In the genomic region with DNA sequence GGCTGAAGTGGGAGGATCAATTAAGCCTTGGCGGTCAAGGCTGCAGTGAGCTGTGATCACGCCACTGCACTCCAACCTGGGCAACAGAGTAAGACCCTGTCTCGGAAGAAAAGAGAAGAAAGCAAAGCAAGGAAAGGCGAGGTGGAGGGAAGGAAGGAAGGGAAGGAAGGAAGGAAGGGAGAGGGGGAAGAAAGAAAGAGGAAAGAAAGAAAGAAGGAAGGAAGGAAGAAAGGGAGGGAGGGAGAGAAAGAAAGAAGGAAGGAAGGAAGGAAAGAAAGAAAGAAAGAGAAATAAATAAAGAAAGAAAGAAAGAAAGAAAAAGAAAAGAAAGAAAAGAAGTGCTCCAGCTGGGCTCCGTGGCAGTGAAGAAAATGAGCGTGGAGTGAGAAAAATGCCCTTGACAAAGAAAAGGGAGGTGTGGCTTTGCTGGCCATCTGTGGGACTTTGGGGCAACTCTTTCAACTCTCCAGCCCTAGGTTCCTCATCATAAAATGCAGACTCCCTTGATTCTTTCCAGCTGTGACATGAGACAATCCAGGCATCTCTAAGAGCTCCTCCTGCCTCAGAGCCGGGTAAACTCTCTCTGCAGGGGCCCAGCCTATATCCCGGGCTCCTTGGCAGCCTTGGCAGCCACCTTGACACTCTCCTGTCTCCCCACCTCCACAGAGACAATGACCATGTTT, we compare ENCODE assay signal across 27 cellular contexts. TPM values are rescaled to one million over a fixed set of nuclear protein-coding genes. Genes with fewer than 3 reads are reported as not detected.
A peak's percentile ranks its signal among the peaks of the same experiment; 100 is the strongest.
DNase-seq lines count a peak whose midpoint lies in the region; ATAC-seq, FAIRE-seq and TF ChIP-seq lines count a peak whose summit lies in the region.
"Had no signal": no experiment of that assay in that cellular context is flagged by ENCODE, and none has a peak within 500 bp of the region (broad histone marks: within the 10 kb centered on the region; RNA-seq: fewer than 3 reads in every experiment).

No MANE protein-coding gene starts in this region.

- ATAC-seq in HepG2 (no peak), right lobe of liver (no peak)
- ATAC-seq in stimulated activated memory B cell treated with anti-CD40 and anti-IgM and Interleukin-4, amounts not matched to agents 10 μg/mL and 1 μg/mL and 100 μg/mL, for 72 hours: no peak
- ATAC-seq: GM23338 had no signal

- H3K4me3 Mint-ChIP-seq in stimulated activated memory B cell treated with anti-CD40 and anti-IgM and Interleukin-4, amounts not matched to agents 10 μg/mL and 1 μg/mL and 100 μg/mL, for 72 hours: no peak overlapping the region
- H3K4me3 Mint-ChIP-seq in CD8-positive, alpha-beta memory T cell: peak overlapping the region in 1 of 7 donors; percentile 11
- H3K4me3 Mint-ChIP-seq: GM23338, H9, HFFc6 had no signal

- TF ChIP-seq CTCF in HepG2 (CRISPR knock-in tag; IDR thresholded peaks at IDR 0.05): no peak
- TF ChIP-seq CTCF in right lobe of liver (IDR thresholded peaks at IDR 0.05): no peak
- no peak for TF ChIP-seq CTCF in fibroblast of villous mesenchyme (IDR thresholded peaks at IDR 0.05; ENCODE audit: insufficient read depth, low read depth, low read length)

- H3K4me1 ChIP-seq in HepG2 (ENCODE audit: insufficient read depth, low read length) (peaks cover 11% of the 10 kb centered on the region), right lobe of liver (no peaks in the 10 kb centered on the region), adipocyte (ENCODE audit: control insufficient read depth, insufficient read depth, low read length) (no peaks in the 10 kb centered on the region)
- peaks cover 27% of the 10 kb centered on the region for H3K4me1 ChIP-seq in CD8-positive, alpha-beta memory T cell (ENCODE audit: insufficient read depth, low read length)

- H3K9me3 ChIP-seq in HepG2 (ENCODE audit: low read length): no peaks in the 10 kb centered on the region
- H3K9me3 ChIP-seq in right lobe of liver: no peaks in the 10 kb centered on the region
- no peaks in the 10 kb centered on the region for H3K9me3 ChIP-seq in adipocyte (ENCODE audit: control insufficient read depth, low read length)
- no peaks in the 10 kb centered on the region for H3K9me3 ChIP-seq in CD8-positive, alpha-beta memory T cell (ENCODE audit: low read length)

- in situ Hi-C loops in HepG2 (cut with HindIII; ENCODE audit: extremely low pct_ligation_motif_present, low pct_unique_long_range_greater_than_20kb): no loop called here

- no peaks in the 10 kb centered on the region for H3K9me3 Mint-ChIP-seq in stimulated activated memory B cell treated with anti-CD40 and anti-IgM and Interleukin-4, amounts not matched to agents 10 μg/mL and 1 μg/mL and 100 μg/mL, for 72 hours
- H3K9me3 Mint-ChIP-seq in CD8-positive, alpha-beta memory T cell: no peaks in the 10 kb centered on the region
- H3K9me3 Mint-ChIP-seq: GM23338, H9, HFFc6 had no signal

- H3K4me1 Mint-ChIP-seq in stimulated activated memory B cell treated with anti-CD40 and anti-IgM and Interleukin-4, amounts not matched to agents 10 μg/mL and 1 μg/mL and 100 μg/mL, for 72 hours: peaks cover 26% of the 10 kb centered on the region
- peaks cover 13 to 47% (median 31%) of the 10 kb centered on the region in 3 donors for H3K4me1 Mint-ChIP-seq in CD8-positive, alpha-beta memory T cell

- no peaks in the 10 kb centered on the region for H3K36me3 Mint-ChIP-seq in stimulated activated memory B cell treated with anti-CD40 and anti-IgM and Interleukin-4, amounts not matched to agents 10 μg/mL and 1 μg/mL and 100 μg/mL, for 72 hours
- peaks cover 0 to 3% (median 0%) of the 10 kb centered on the region in 3 donors for H3K36me3 Mint-ChIP-seq in CD8-positive, alpha-beta memory T cell

- no peak overlapping the region for H2AFZ ChIP-seq in HepG2 (ENCODE audit: low read length)
- H2AFZ ChIP-seq: GM23338 had no signal

- TF ChIP-seq POLR2A in HepG2 (IDR thresholded peaks at IDR 0.05; ENCODE audit: insufficient read depth in 1 of 2, low read depth in 2 of 2, low read length in 2 of 2) (no peak), right lobe of liver (IDR thresholded peaks at IDR 0.05) (no peak)

- TF ChIP-seq EP300 in HepG2 (IDR thresholded peaks at IDR 0.05; ENCODE audit: low read depth in 2 of 2, low read length in 2 of 2): no peak
- TF ChIP-seq EP300 in HepG2 (CRISPR knock-in tag; IDR thresholded peaks at IDR 0.05; ENCODE audit: borderline replicate concordance): no peak

- H3K27me3 Mint-ChIP-seq in stimulated activated memory B cell treated with anti-CD40 and anti-IgM and Interleukin-4, amounts not matched to agents 10 μg/mL and 1 μg/mL and 100 μg/mL, for 72 hours: peaks cover 19% of the 10 kb centered on the region
- peaks cover 6 to 25% of the 10 kb centered on the region in 2 donors for H3K27me3 Mint-ChIP-seq in CD8-positive, alpha-beta memory T cell

- H3K36me3 ChIP-seq in HepG2 (replicated peaks in 1 of 2; ENCODE audit: control insufficient read depth in 1 of 2, insufficient read depth in 2 of 2, low read length in 2 of 2): no peaks in the 10 kb centered on the region
- no peaks in the 10 kb centered on the region for H3K36me3 ChIP-seq in right lobe of liver
- no peaks in the 10 kb centered on the region for H3K36me3 ChIP-seq in adipocyte (ENCODE audit: control insufficient read depth, insufficient read depth, low read length, severe bottlenecking)
- no peaks in the 10 kb centered on the region for H3K36me3 ChIP-seq in CD8-positive, alpha-beta memory T cell (ENCODE audit: insufficient read depth, low read length)

- BruUV-seq in HepG2 (replicated peaks; lab: Mats Ljungman, UMichigan): no TSS peak

- H3K4me3 ChIP-seq in HepG2 (replicated peaks in 1 of 3; ENCODE audit: insufficient read depth in 1 of 3, low read depth in 2 of 3, low read length in 3 of 3): no peak overlapping the region
- H3K4me3 ChIP-seq in right lobe of liver: no peak overlapping the region
- H3K4me3 ChIP-seq in adipocyte (ENCODE audit: low read length): no peak overlapping the region
- H3K4me3 ChIP-seq in fibroblast of villous mesenchyme (ENCODE audit: low read depth, low read length): no peak overlapping the region
- H3K4me3 ChIP-seq in CD8-positive, alpha-beta memory T cell (ENCODE audit: low read length): no peak overlapping the region
- H3K4me3 ChIP-seq: GM23338 had no signal

- no peak overlapping the region for H3K4me2 ChIP-seq in HepG2 (ENCODE audit: low read depth, low read length)
- H3K4me2 ChIP-seq: GM23338 had no signal

- H3K27ac ChIP-seq in HepG2 (ENCODE audit: extremely low read length, insufficient read depth, low read length) (no peak overlapping the region), right lobe of liver (no peak overlapping the region)
- H3K27ac ChIP-seq in CD8-positive, alpha-beta memory T cell (ENCODE audit: low read depth, low read length): no peak overlapping the region

- no peaks in the 10 kb centered on the region for H3K79me2 ChIP-seq in HepG2 (ENCODE audit: insufficient read depth, low read length)

- no peak for FAIRE-seq in HepG2 (lab: Jason Lieb, UNC)
- FAIRE-seq: G401.6 had no signal

- H3K27me3 ChIP-seq in HepG2 (ENCODE audit: control insufficient read depth in 1 of 2, insufficient read depth in 2 of 2, low read length in 2 of 2) (peaks cover 1 to 56% of the 10 kb centered on the region in 2 experiments; a peak in 4 of 5 replicates), right lobe of liver (no peaks in the 10 kb centered on the region), adipocyte (replicated peaks; ENCODE audit: control insufficient read depth, insufficient read depth, low read length) (no peaks in the 10 kb centered on the region)
- no peaks in the 10 kb centered on the region for H3K27me3 ChIP-seq in CD8-positive, alpha-beta memory T cell (ENCODE audit: insufficient read depth, low read length, poor library complexity, severe bottlenecking)

- no peak for DNase-seq in HepG2 (ENCODE audit: low spot score)
- no peak for DNase-seq in right lobe of liver
- peak; percentile 13 for DNase-seq in adipocyte (ENCODE audit: low read depth)
- DNase-seq in fibroblast of villous mesenchyme (ENCODE audit: low read depth): peak; percentile 20
- no peak for DNase-seq in hippocampal formation (lab: John Stamatoyannopoulos, UW)
- DNase-seq in CD8-positive, alpha-beta memory T cell: no peak
- no peak for DNase-seq in UCSD-AML1 (lab: John Stamatoyannopoulos, UW; ENCODE audit: unreplicated experiment)
- DNase-seq: COR-L47, H9, HFFc6, KBM-7, MV-4-11, NCI-H1105, NCI-H1436 treated with DMSO at 0.1 percent for 48 hours, NCI-H1930, NCI-H2107, NCI-H526 treated with DMSO at 0.1 percent for 48 hours, SHP77 treated with DMSO at 0.1 percent for 48 hours had no signal

- H4K20me1 ChIP-seq in HepG2 (ENCODE audit: insufficient read depth, low read length): no peaks in the 10 kb centered on the region

- H3K27ac Mint-ChIP-seq in stimulated activated memory B cell treated with anti-CD40 and anti-IgM and Interleukin-4, amounts not matched to agents 10 μg/mL and 1 μg/mL and 100 μg/mL, for 72 hours: peak overlapping the region; percentile 9
- peak overlapping the region in 2 of 8 donors; percentile 14 to 54 for H3K27ac Mint-ChIP-seq in CD8-positive, alpha-beta memory T cell
- H3K27ac Mint-ChIP-seq: GM23338, H9, HFFc6 had no signal

- intact Hi-C loops in HepG2 (cut with micrococcal nuclease; ENCODE audit: unreplicated experiment) (no loop called here), right lobe of liver (cut with DNase I) (loop anchor here in 1 of 2 donors (10.0 kb wide), 1 partner anchor 90 kb away; no protein-coding TSS in a partner anchor)

- WGBS in HepG2 (ENCODE audit: low lambda C conversion rate): 39% methylated on average over 8 of the region's 8 CpGs
- 64% methylated on average over 6 of the region's 8 CpGs for WGBS in right lobe of liver (ENCODE audit: insufficient coverage, low coverage, low lambda C conversion rate, missing lambda C conversion rate)

- CTCF ChIA-PET in HepG2 (lab: Yijun Ruan, JAX; ENCODE audit: low intra/inter-chr PET ratio, low total read pairs): no interaction called here
- CTCF ChIA-PET in CD8-positive, alpha-beta memory T cell (lab: Charles Lee): interaction anchor here (1.6 to 2.5 kb wide), 2 partner anchors 11 to 16 kb away, joined by 3 to 7 read pairs; a partner anchor contains a TSS

- H3K9ac ChIP-seq in HepG2 (ENCODE audit: insufficient read depth, low read depth, low read length) (no peak overlapping the region), adipocyte (ENCODE audit: low read length) (no peak overlapping the region)

- no peak for TF ChIP-seq RAD21 in HepG2 (CRISPR knock-in tag; IDR thresholded peaks at IDR 0.05)

- POLR2A ChIA-PET in HepG2 (lab: Yijun Ruan, JAX): interaction anchor here (1.0 kb wide), 1 partner anchor 15 kb away, joined by 4 read pairs; a partner anchor contains a TSS
- POLR2A ChIA-PET in CD8-positive, alpha-beta memory T cell (lab: Charles Lee): no interaction called here

RNA-seq across cellular contexts. Expression of a gene that starts 2.4 kb away (rescaled TPM):
- total RNA-seq in HepG2 (2016; rRNA removed; fragmentation: Illumina TruSeq; extraction: Trizol) (not detected in 2 replicates), right lobe of liver (under 1 TPM in 2 of 6 experiments, not detected in 4; 0.42 to 0.99 TPM), fibroblast of villous mesenchyme (under 0.01 TPM in 1 of 2 replicates, not detected in the other)
- not detected in 2 replicates for total RNA-seq in HepG2 (2016; cell fraction: cytosol; rRNA removed; fragmentation: Illumina TruSeq; extraction: Trizol; ENCODE audit: low read depth)
- total RNA-seq in HepG2 (2016; cell fraction: insoluble cytoplasmic fraction; rRNA removed; fragmentation: Illumina TruSeq; extraction: Trizol): not detected in 2 replicates
- not detected in 2 replicates for total RNA-seq in HepG2 (2016; cell fraction: membrane; rRNA removed; fragmentation: Illumina TruSeq; extraction: Trizol)
- total RNA-seq in HepG2 (2016; cell fraction: nucleus; rRNA removed; fragmentation: Illumina TruSeq; extraction: Trizol): not detected in 2 replicates
- polyA plus RNA-seq in HepG2 (2011; rRNA removed): 0.07 TPM in 1 of 2 replicates, not detected in the other
- 0.08 TPM in 1 of 2 replicates, not detected in the other for polyA plus RNA-seq in HepG2 (2011; cell fraction: cytosol; rRNA removed)
- not detected in 2 replicates for polyA plus RNA-seq in HepG2 (2011; cell fraction: nucleus; rRNA removed)
- not detected in 2 replicates for polyA plus RNA-seq in HepG2 (2012)
- not detected in 2 replicates for polyA plus RNA-seq in HepG2 (2016; cell fraction: cytosol; fragmentation: Illumina TruSeq; extraction: Trizol; ENCODE audit: low read depth)
- polyA plus RNA-seq in HepG2 (2016; cell fraction: insoluble cytoplasmic fraction; fragmentation: Illumina TruSeq; extraction: Trizol; ENCODE audit: low read depth): not detected in 2 replicates
- not detected in 2 replicates for polyA plus RNA-seq in HepG2 (2016; cell fraction: membrane; fragmentation: Illumina TruSeq; extraction: Trizol; ENCODE audit: low read depth)
- not detected in 2 replicates for polyA plus RNA-seq in HepG2 (2016; cell fraction: nucleus; fragmentation: Illumina TruSeq; extraction: Trizol; ENCODE audit: insufficient read depth, low read depth)
- polyA minus RNA-seq in HepG2 (2011; rRNA and poly(A)+ RNA removed; ENCODE audit: low replicate concordance): not detected in 2 replicates
- polyA minus RNA-seq in HepG2 (2011; cell fraction: cytosol; rRNA and poly(A)+ RNA removed): not detected in 2 replicates
- polyA minus RNA-seq in HepG2 (2011; cell fraction: nucleus; rRNA and poly(A)+ RNA removed): not detected in 2 replicates
- not detected for total RNA-seq in CD8-positive, alpha-beta memory T cell
- polyA plus RNA-seq in CD8-positive, alpha-beta memory T cell: 0.14 TPM
- total RNA-seq: A172, GM23338, H9, HT1080, LHCN-M2, NCI-H460 had no signal
- polyA plus RNA-seq: BJ, GM23338 had no signal

RNA-seq across cellular contexts. Expression of a gene that starts 15.4 kb away (rescaled TPM):
- 114 and 146 TPM in 2 replicates for total RNA-seq in HepG2 (2016; rRNA removed; fragmentation: Illumina TruSeq; extraction: Trizol)
- 19.9 and 20.3 TPM in 2 replicates for total RNA-seq in HepG2 (2016; cell fraction: cytosol; rRNA removed; fragmentation: Illumina TruSeq; extraction: Trizol; ENCODE audit: low read depth)
- total RNA-seq in HepG2 (2016; cell fraction: insoluble cytoplasmic fraction; rRNA removed; fragmentation: Illumina TruSeq; extraction: Trizol): 99.4 and 154 TPM in 2 replicates
- total RNA-seq in HepG2 (2016; cell fraction: membrane; rRNA removed; fragmentation: Illumina TruSeq; extraction: Trizol): 37.5 and 39.8 TPM in 2 replicates
- total RNA-seq in HepG2 (2016; cell fraction: nucleus; rRNA removed; fragmentation: Illumina TruSeq; extraction: Trizol): 88.8 and 102 TPM in 2 replicates
- polyA plus RNA-seq in HepG2 (2011; rRNA removed): 97.4 and 118 TPM in 2 replicates
- 82.0 and 93.0 TPM in 2 replicates for polyA plus RNA-seq in HepG2 (2011; cell fraction: cytosol; rRNA removed)
- polyA plus RNA-seq in HepG2 (2011; cell fraction: nucleus; rRNA removed): 117 and 120 TPM in 2 replicates
- 97.2 and 131 TPM in 2 replicates for polyA plus RNA-seq in HepG2 (2012)
- 14.5 and 14.8 TPM in 2 replicates for polyA plus RNA-seq in HepG2 (2016; cell fraction: cytosol; fragmentation: Illumina TruSeq; extraction: Trizol; ENCODE audit: low read depth)
- 110 and 126 TPM in 2 replicates for polyA plus RNA-seq in HepG2 (2016; cell fraction: insoluble cytoplasmic fraction; fragmentation: Illumina TruSeq; extraction: Trizol; ENCODE audit: low read depth)
- 20.5 and 22.5 TPM in 2 replicates for polyA plus RNA-seq in HepG2 (2016; cell fraction: membrane; fragmentation: Illumina TruSeq; extraction: Trizol; ENCODE audit: low read depth)
- polyA plus RNA-seq in HepG2 (2016; cell fraction: nucleus; fragmentation: Illumina TruSeq; extraction: Trizol; ENCODE audit: insufficient read depth, low read depth): 160 and 165 TPM in 2 replicates
- 151 and 161 TPM in 2 replicates for polyA minus RNA-seq in HepG2 (2011; rRNA and poly(A)+ RNA removed; ENCODE audit: low replicate concordance)
- 49.5 and 51.3 TPM in 2 replicates for polyA minus RNA-seq in HepG2 (2011; cell fraction: cytosol; rRNA and poly(A)+ RNA removed)
- 34.4 and 36.3 TPM in 2 replicates for polyA minus RNA-seq in HepG2 (2011; cell fraction: nucleus; rRNA and poly(A)+ RNA removed)
- 10 to 100 TPM; 58.3 to 85.3 (median 67.4) TPM for total RNA-seq in right lobe of liver
- total RNA-seq in fibroblast of villous mesenchyme: 118 and 120 TPM in 2 replicates
- 100 to 1,000 TPM; 185 to 186 TPM for total RNA-seq in CD8-positive, alpha-beta memory T cell
- polyA plus RNA-seq in CD8-positive, alpha-beta memory T cell: 51.1 TPM

RNA-seq across cellular contexts. Expression of a gene that starts 37.6 kb away (rescaled TPM):
- total RNA-seq in HepG2 (2016; rRNA removed; fragmentation: Illumina TruSeq; extraction: Trizol) (not detected in 2 replicates), right lobe of liver (not detected), fibroblast of villous mesenchyme (not detected in 2 replicates)
- not detected in 2 replicates for total RNA-seq in HepG2 (2016; cell fraction: cytosol; rRNA removed; fragmentation: Illumina TruSeq; extraction: Trizol; ENCODE audit: low read depth)
- not detected in 2 replicates for total RNA-seq in HepG2 (2016; cell fraction: insoluble cytoplasmic fraction; rRNA removed; fragmentation: Illumina TruSeq; extraction: Trizol)
- not detected in 2 replicates for total RNA-seq in HepG2 (2016; cell fraction: membrane; rRNA removed; fragmentation: Illumina TruSeq; extraction: Trizol)
- total RNA-seq in HepG2 (2016; cell fraction: nucleus; rRNA removed; fragmentation: Illumina TruSeq; extraction: Trizol): not detected in 2 replicates
- polyA plus RNA-seq in HepG2 (2011; rRNA removed): 0.10 and 0.17 TPM in 2 replicates
- 0.11 TPM in 1 of 2 replicates, not detected in the other for polyA plus RNA-seq in HepG2 (2011; cell fraction: cytosol; rRNA removed)
- polyA plus RNA-seq in HepG2 (2011; cell fraction: nucleus; rRNA removed): not detected in 2 replicates
- polyA plus RNA-seq in HepG2 (2012): not detected in 2 replicates
- polyA plus RNA-seq in HepG2 (2016; cell fraction: cytosol; fragmentation: Illumina TruSeq; extraction: Trizol; ENCODE audit: low read depth): not detected in 2 replicates
- not detected in 2 replicates for polyA plus RNA-seq in HepG2 (2016; cell fraction: insoluble cytoplasmic fraction; fragmentation: Illumina TruSeq; extraction: Trizol; ENCODE audit: low read depth)
- not detected in 2 replicates for polyA plus RNA-seq in HepG2 (2016; cell fraction: membrane; fragmentation: Illumina TruSeq; extraction: Trizol; ENCODE audit: low read depth)
- not detected in 2 replicates for polyA plus RNA-seq in HepG2 (2016; cell fraction: nucleus; fragmentation: Illumina TruSeq; extraction: Trizol; ENCODE audit: insufficient read depth, low read depth)
- polyA minus RNA-seq in HepG2 (2011; rRNA and poly(A)+ RNA removed; ENCODE audit: low replicate concordance): 0.24 TPM in 1 of 2 replicates, not detected in the other
- not detected in 2 replicates for polyA minus RNA-seq in HepG2 (2011; cell fraction: cytosol; rRNA and poly(A)+ RNA removed)
- polyA minus RNA-seq in HepG2 (2011; cell fraction: nucleus; rRNA and poly(A)+ RNA removed): not detected in 2 replicates
- not detected for total RNA-seq in CD8-positive, alpha-beta memory T cell
- polyA plus RNA-seq in CD8-positive, alpha-beta memory T cell: not detected
- total RNA-seq: A172, H9, HFFc6, HT1080, LHCN-M2, MCF 10A, NCI-H460 had no signal
- polyA plus RNA-seq: BJ, GM23338 had no signal

RNA-seq across cellular contexts. Expression of a gene that starts 37.8 kb away (rescaled TPM):
- 125 and 181 TPM in 2 replicates for total RNA-seq in HepG2 (2016; rRNA removed; fragmentation: Illumina TruSeq; extraction: Trizol)
- total RNA-seq in HepG2 (2016; cell fraction: cytosol; rRNA removed; fragmentation: Illumina TruSeq; extraction: Trizol; ENCODE audit: low read depth): 52.8 and 58.2 TPM in 2 replicates
- total RNA-seq in HepG2 (2016; cell fraction: insoluble cytoplasmic fraction; rRNA removed; fragmentation: Illumina TruSeq; extraction: Trizol): 110 and 214 TPM in 2 replicates
- 136 and 143 TPM in 2 replicates for total RNA-seq in HepG2 (2016; cell fraction: membrane; rRNA removed; fragmentation: Illumina TruSeq; extraction: Trizol)
- total RNA-seq in HepG2 (2016; cell fraction: nucleus; rRNA removed; fragmentation: Illumina TruSeq; extraction: Trizol): 112 and 134 TPM in 2 replicates
- 384 and 546 TPM in 2 replicates for polyA plus RNA-seq in HepG2 (2011; rRNA removed)
- 330 and 331 TPM in 2 replicates for polyA plus RNA-seq in HepG2 (2011; cell fraction: cytosol; rRNA removed)
- 319 and 431 TPM in 2 replicates for polyA plus RNA-seq in HepG2 (2011; cell fraction: nucleus; rRNA removed)
- polyA plus RNA-seq in HepG2 (2012): 176 and 292 TPM in 2 replicates
- polyA plus RNA-seq in HepG2 (2016; cell fraction: cytosol; fragmentation: Illumina TruSeq; extraction: Trizol; ENCODE audit: low read depth): 35.1 and 42.1 TPM in 2 replicates
- polyA plus RNA-seq in HepG2 (2016; cell fraction: insoluble cytoplasmic fraction; fragmentation: Illumina TruSeq; extraction: Trizol; ENCODE audit: low read depth): 81.8 and 96.3 TPM in 2 replicates
- polyA plus RNA-seq in HepG2 (2016; cell fraction: membrane; fragmentation: Illumina TruSeq; extraction: Trizol; ENCODE audit: low read depth): 72.9 and 81.6 TPM in 2 replicates
- polyA plus RNA-seq in HepG2 (2016; cell fraction: nucleus; fragmentation: Illumina TruSeq; extraction: Trizol; ENCODE audit: insufficient read depth, low read depth): 169 and 170 TPM in 2 replicates
- 76.0 and 1,167 TPM in 2 replicates for polyA minus RNA-seq in HepG2 (2011; rRNA and poly(A)+ RNA removed; ENCODE audit: low replicate concordance)
- 115 and 192 TPM in 2 replicates for polyA minus RNA-seq in HepG2 (2011; cell fraction: cytosol; rRNA and poly(A)+ RNA removed)
- 79.2 and 94.6 TPM in 2 replicates for polyA minus RNA-seq in HepG2 (2011; cell fraction: nucleus; rRNA and poly(A)+ RNA removed)
- 100 to 1,000 TPM; 105 to 174 (median 128) TPM for total RNA-seq in right lobe of liver
- total RNA-seq in fibroblast of villous mesenchyme: 51.5 and 61.7 TPM in 2 replicates
- total RNA-seq in CD8-positive, alpha-beta memory T cell: 10 to 100 TPM; 73.6 to 76.4 TPM
- 217 TPM for polyA plus RNA-seq in CD8-positive, alpha-beta memory T cell

RNA-seq across cellular contexts. Expression of a gene that starts 46.7 kb away (rescaled TPM):
- total RNA-seq in HepG2 (2016; rRNA removed; fragmentation: Illumina TruSeq; extraction: Trizol) (0.70 and 3.3 TPM in 2 replicates), right lobe of liver (10 to 100 TPM in 3 of 6 experiments, 1 to 10 TPM in 3; 4.7 to 40.8 (median 18.8) TPM), fibroblast of villous mesenchyme (5.2 and 5.8 TPM in 2 replicates)
- 0.44 and 0.51 TPM in 2 replicates for total RNA-seq in HepG2 (2016; cell fraction: cytosol; rRNA removed; fragmentation: Illumina TruSeq; extraction: Trizol; ENCODE audit: low read depth)
- 0.76 and 2.9 TPM in 2 replicates for total RNA-seq in HepG2 (2016; cell fraction: insoluble cytoplasmic fraction; rRNA removed; fragmentation: Illumina TruSeq; extraction: Trizol)
- total RNA-seq in HepG2 (2016; cell fraction: membrane; rRNA removed; fragmentation: Illumina TruSeq; extraction: Trizol): 0.31 and 0.62 TPM in 2 replicates
- 8.3 and 9.3 TPM in 2 replicates for total RNA-seq in HepG2 (2016; cell fraction: nucleus; rRNA removed; fragmentation: Illumina TruSeq; extraction: Trizol)
- polyA plus RNA-seq in HepG2 (2011; rRNA removed): 30.4 and 39.4 TPM in 2 replicates
- polyA plus RNA-seq in HepG2 (2011; cell fraction: cytosol; rRNA removed): 3.7 and 4.3 TPM in 2 replicates
- polyA plus RNA-seq in HepG2 (2011; cell fraction: nucleus; rRNA removed): 140 and 180 TPM in 2 replicates
- 36.5 and 54.8 TPM in 2 replicates for polyA plus RNA-seq in HepG2 (2012)
- 0.33 and 0.52 TPM in 2 replicates for polyA plus RNA-seq in HepG2 (2016; cell fraction: cytosol; fragmentation: Illumina TruSeq; extraction: Trizol; ENCODE audit: low read depth)
- 0.73 and 1.2 TPM in 2 replicates for polyA plus RNA-seq in HepG2 (2016; cell fraction: insoluble cytoplasmic fraction; fragmentation: Illumina TruSeq; extraction: Trizol; ENCODE audit: low read depth)
- polyA plus RNA-seq in HepG2 (2016; cell fraction: membrane; fragmentation: Illumina TruSeq; extraction: Trizol; ENCODE audit: low read depth): 0.26 and 0.35 TPM in 2 replicates
- polyA plus RNA-seq in HepG2 (2016; cell fraction: nucleus; fragmentation: Illumina TruSeq; extraction: Trizol; ENCODE audit: insufficient read depth, low read depth): 21.8 and 24.9 TPM in 2 replicates
- polyA minus RNA-seq in HepG2 (2011; rRNA and poly(A)+ RNA removed; ENCODE audit: low replicate concordance): 4.9 and 23.3 TPM in 2 replicates
- 1.1 and 1.5 TPM in 2 replicates for polyA minus RNA-seq in HepG2 (2011; cell fraction: cytosol; rRNA and poly(A)+ RNA removed)
- 42.0 and 56.2 TPM in 2 replicates for polyA minus RNA-seq in HepG2 (2011; cell fraction: nucleus; rRNA and poly(A)+ RNA removed)
- 10 to 100 TPM; 14.0 to 14.8 TPM for total RNA-seq in CD8-positive, alpha-beta memory T cell
- polyA plus RNA-seq in CD8-positive, alpha-beta memory T cell: 1.3 TPM

Comparison
In these comparisons a context has a peak if more than half of its experiments do, and no peak if none do; other contexts are left out.
1. DNase-seq: peak in adipocyte (single experiment) and fibroblast of villous mesenchyme (single experiment); none in HepG2 (single experiment), right lobe of liver (0 of 3), hippocampal formation (0 of 2), CD8-positive, alpha-beta memory T cell (0 of 5) and UCSD-AML1 (single experiment).